ENCODE assay signal across 25 cellular contexts in genomic region chr20:52675414-52675813, GRCh38.
"Had no signal": no experiment of that assay in that cellular context is flagged by ENCODE, and none has a peak within 500 bp of the region (broad histone marks: within the 10 kb centered on the region; RNA-seq: fewer than 3 reads in every experiment).

No MANE protein-coding gene starts in this region.

- H3K4me1 ChIP-seq: colonic mucosa, left lung, sigmoid colon, testis had no signal

- H3K27ac ChIP-seq: colonic mucosa, dorsolateral prefrontal cortex, hepatocyte, left lung, sigmoid colon, testis had no signal

- H3K36me3 ChIP-seq: colonic mucosa, left lung, sigmoid colon had no signal

- ATAC-seq: activated T-cell treated with anti-CD3 and anti-CD28 coated beads, Interleukin-2, amount 50 U/mL, for 4 hours; effector memory CD8-positive, alpha-beta T cell; left lung; natural killer cell had no signal

- H3K9me3 ChIP-seq: colonic mucosa, left lung, sigmoid colon, testis had no signal

- FAIRE-seq: bronchial epithelial cell, endothelial cell of umbilical vein had no signal

- H3K27me3 ChIP-seq: colonic mucosa, hepatocyte, sigmoid colon, testis had no signal

- H3K4me3 ChIP-seq: colonic mucosa, dorsolateral prefrontal cortex, hepatocyte, left lung, sigmoid colon, smooth muscle cell, testis had no signal

- DNase-seq: activated CD4-positive, alpha-beta T cell treated with anti-CD3 and anti-CD28 coated beads for 4 hours; activated CD4-positive, alpha-beta T cell treated with anti-CD3 and anti-CD28 coated beads, Interleukin-2, amount 50 U/mL, for 48 hours; activated CD4-positive, CD25-positive, alpha-beta regulatory T cell; activated CD8-positive, alpha-beta memory T cell treated with anti-CD3 and anti-CD28 coated beads, Interleukin-2, amount 50 U/mL, for 48 hours; activated naive CD4-positive, alpha-beta T cell treated with anti-CD3 and anti-CD28 coated beads for 36 hours; activated naive CD8-positive, alpha-beta T cell treated with anti-CD3 and anti-CD28 coated beads, Interleukin-2, amount 10 ng/mL, durations not matched to agents 7 days and 5 days; activated T-cell treated with anti-CD3 and anti-CD28 coated beads, Interleukin-2, amount 50 U/mL, for 4 hours; amniotic stem cell; colonic mucosa; dorsolateral prefrontal cortex; effector memory CD8-positive, alpha-beta T cell; foreskin melanocyte; glutamatergic neuron; immature natural killer cell; left lung; natural killer cell; retina; sigmoid colon; stimulated activated CD4-positive, alpha-beta T cell treated with anti-CD3 and anti-CD28 coated beads, Interleukin-15, amount 100 ng/mL, for 24 hours; stimulated activated naive CD4-positive, alpha-beta T cell; testis had no signal
